ENCODE assay signal across 8 cellular contexts in genomic region chr17:50909765-50910661, GRCh38. TPM values are rescaled to one million over a fixed set of nuclear protein-coding genes. Genes with fewer than 3 reads are reported as not detected.
DNase-seq lines count a peak whose midpoint lies in the region; ATAC-seq and TF ChIP-seq lines count a peak whose summit lies in the region.

No MANE protein-coding gene starts in this region.

- no peaks in the 10 kb centered on the region for H3K27me3 Mint-ChIP-seq in activated CD4-positive, alpha-beta memory T cell treated with anti-CD3 and anti-CD28 coated beads, Interleukin-2, amount 10 ng/mL, durations not matched to agents 7 days and 5 days

- peak overlapping the region; percentile 19 for H3K4me3 Mint-ChIP-seq in activated CD4-positive, alpha-beta memory T cell treated with anti-CD3 and anti-CD28 coated beads, Interleukin-2, amount 10 ng/mL, durations not matched to agents 7 days and 5 days

- DNase-seq in HL-60 (ENCODE audit: low read depth in 1 of 2, low spot score in 1 of 2) (peak in 1 of 2 experiments; percentile 91), SJCRH30 (no peak), NCI-H226 (no peak), dedifferentiated amniotic fluid mesenchymal stem cell (ENCODE audit: extremely low spot score) (no peak)
- peak; percentile 90 for DNase-seq in activated CD4-positive, alpha-beta memory T cell treated with anti-CD3 and anti-CD28 coated beads, Interleukin-2, amount 10 ng/mL, durations not matched to agents 7 days and 5 days
- DNase-seq in stimulated activated CD4-positive, alpha-beta T cell treated with anti-CD3 and anti-CD28 coated beads, Interleukin-2, amount 100 ng/mL, for 48 hours: peak; percentile 50 to 52

- H3K4me1 Mint-ChIP-seq in activated CD4-positive, alpha-beta memory T cell treated with anti-CD3 and anti-CD28 coated beads, Interleukin-2, amount 10 ng/mL, durations not matched to agents 7 days and 5 days: peaks cover 79% of the 10 kb centered on the region

- H3K27ac ChIP-seq in HL-60 (replicated peaks) (peak overlapping the region; percentile 75), esophagus (ENCODE audit: low read depth in 2 of 2, low read length in 1 of 2) (peak overlapping the region; percentile 72 to 87), SJCRH30 (no peak overlapping the region)

- H3K27me3 ChIP-seq in HL-60 (ENCODE audit: insufficient read depth, poor library complexity, severe bottlenecking) (no peaks in the 10 kb centered on the region), esophagus (ENCODE audit: control insufficient read depth in 1 of 2, insufficient read depth in 2 of 2, low read length in 2 of 2) (no peaks in the 10 kb centered on the region), SJCRH30 (no peaks in the 10 kb centered on the region)

- peak overlapping the region; percentile 97 for H3K27ac Mint-ChIP-seq in activated CD4-positive, alpha-beta memory T cell treated with anti-CD3 and anti-CD28 coated beads, Interleukin-2, amount 10 ng/mL, durations not matched to agents 7 days and 5 days

- H3K36me3 ChIP-seq in esophagus (ENCODE audit: control insufficient read depth in 2 of 2, insufficient read depth in 2 of 2, low read length in 1 of 2): no peaks in the 10 kb centered on the region
- H3K36me3 ChIP-seq in SJCRH30: no peaks in the 10 kb centered on the region

- H3K4me3 ChIP-seq in HL-60 (replicated peaks; ENCODE audit: insufficient read depth, low read length) (no peak overlapping the region), esophagus (ENCODE audit: low read depth in 1 of 2, low read length in 2 of 2) (peak overlapping the region; percentile 20 to 37), SJCRH30 (no peak overlapping the region)

- 65 to 73% methylated on average over 17 of the region's 17 CpGs for WGBS in esophagus, 2 donors

- ATAC-seq in GM21515 (IDR thresholded peaks at IDR 0.05; ENCODE audit: unreplicated experiment): no peak

- H3K4me1 ChIP-seq in esophagus (ENCODE audit: control insufficient read depth in 2 of 2, insufficient read depth in 2 of 2, low read length in 1 of 2) (peaks cover 10 to 21% of the 10 kb centered on the region in 2 donors), SJCRH30 (peaks cover 18% of the 10 kb centered on the region)

- H3K36me3 Mint-ChIP-seq in activated CD4-positive, alpha-beta memory T cell treated with anti-CD3 and anti-CD28 coated beads, Interleukin-2, amount 10 ng/mL, durations not matched to agents 7 days and 5 days (ENCODE audit: low read depth): peaks cover 3% of the 10 kb centered on the region

- POLR2A ChIA-PET in activated CD4-positive, alpha-beta memory T cell treated with anti-CD3 and anti-CD28 coated beads, Interleukin-2, amount 10 ng/mL, durations not matched to agents 7 days and 5 days (lab: Charles Lee): interaction anchor here (1.0 to 15.2 kb wide), 12 partner anchors 9 to 58 kb away, joined by 3 to 298 read pairs (median 10); partner anchors contain the start of gene TOB1

- CTCF ChIA-PET in activated CD4-positive, alpha-beta memory T cell treated with anti-CD3 and anti-CD28 coated beads, Interleukin-2, amount 10 ng/mL, durations not matched to agents 7 days and 5 days (lab: Charles Lee): interaction anchor here (0.5 to 4.8 kb wide), 7 partner anchors 26 to 185 kb away, joined by 3 to 30 read pairs (median 4); partner anchors contain the start of gene TOB1

- no peak for TF ChIP-seq CTCF in HL-60 (IDR thresholded peaks at IDR 0.05; ENCODE audit: insufficient read depth, low read length)

- H3K9me3 Mint-ChIP-seq in activated CD4-positive, alpha-beta memory T cell treated with anti-CD3 and anti-CD28 coated beads, Interleukin-2, amount 10 ng/mL, durations not matched to agents 7 days and 5 days: no peaks in the 10 kb centered on the region

- H3K9me3 ChIP-seq in esophagus (ENCODE audit: control insufficient read depth in 2 of 2, insufficient read depth in 1 of 2, low read depth in 1 of 2, low read length in 1 of 2) (no peaks in the 10 kb centered on the region), SJCRH30 (replicated peaks) (no peaks in the 10 kb centered on the region)

RNA-seq across cellular contexts. Expression of gene TOB1, which starts 43.9 kb away (rescaled TPM):
- 100 to 1,000 TPM; 121 to 124 TPM for total RNA-seq in activated CD4-positive, alpha-beta memory T cell treated with anti-CD3 and anti-CD28 coated beads, Interleukin-2, amount 10 ng/mL, durations not matched to agents 7 days and 5 days
- polyA plus RNA-seq in esophagus: 10 to 100 TPM; 32.7 to 52.9 TPM
- 10.8 and 12.4 TPM in 2 replicates for total RNA-seq in SJCRH30 (2014; rRNA removed; shearing (Covaris generic))

Comparison
In these comparisons a context has a peak if more than half of its experiments do, and no peak if none do; other contexts are left out.
1. DNase-seq: peak in activated CD4-positive, alpha-beta memory T cell treated with anti-CD3 and anti-CD28 coated beads, Interleukin-2, amount 10 ng/mL, durations not matched to agents 7 days and 5 days (single experiment) and stimulated activated CD4-positive, alpha-beta T cell treated with anti-CD3 and anti-CD28 coated beads, Interleukin-2, amount 100 ng/mL, for 48 hours (2 of 2); none in SJCRH30 (0 of 2), NCI-H226 (single experiment) and dedifferentiated amniotic fluid mesenchymal stem cell (single experiment).
2. H3K4me3 ChIP-seq: peak in esophagus (2 of 2); none in HL-60 (single experiment) and SJCRH30 (single experiment).